Comparison of ENCODE assay signal across 8 cellular contexts in the genomic region with DNA sequence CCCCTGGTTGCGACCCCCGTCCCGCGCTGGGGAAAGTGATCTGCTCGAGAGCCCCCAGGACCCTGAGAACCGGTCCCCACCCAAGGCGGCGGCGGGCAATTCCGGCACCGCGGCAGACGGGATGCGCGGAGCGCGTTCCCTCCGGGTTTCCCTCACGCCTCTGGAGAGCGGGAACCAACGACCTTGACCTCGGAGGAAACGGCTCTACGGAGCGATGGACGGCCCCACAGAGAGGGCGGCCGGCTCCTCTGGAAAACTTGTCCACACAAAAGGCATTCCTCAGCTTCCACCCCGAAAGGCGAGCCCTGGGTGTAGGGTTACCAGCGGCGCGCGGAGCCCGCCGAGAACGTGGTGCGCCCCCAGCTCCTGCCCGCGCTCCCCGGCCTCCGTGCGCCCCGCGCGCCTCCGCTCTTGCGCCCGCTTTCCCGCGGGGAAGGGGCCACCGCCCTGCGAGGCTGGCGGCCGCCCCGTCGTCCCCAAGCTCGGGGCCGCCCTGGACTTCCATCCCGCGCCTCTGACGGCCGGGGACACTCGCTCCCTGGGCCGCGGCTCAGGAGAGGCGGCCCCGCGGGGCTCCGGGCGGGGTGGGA. TPM values are rescaled to one million over a fixed set of nuclear protein-coding genes. Genes with fewer than 3 reads are reported as not detected.
DNase-seq lines count a peak whose midpoint lies in the region; ATAC-seq and TF ChIP-seq lines count a peak whose summit lies in the region.

No MANE protein-coding gene starts in this region.

- peak overlapping the region; percentile 63 for H3K4me3 ChIP-seq in AG10803 (ENCODE audit: low read length)

- no peaks in the 10 kb centered on the region for H3K36me3 Mint-ChIP-seq in chondrocyte (ENCODE audit: low read depth)

- no peaks in the 10 kb centered on the region for H3K27me3 Mint-ChIP-seq in chondrocyte (ENCODE audit: low read depth)

- peak overlapping the region; percentile 64 for H3K27ac ChIP-seq in substantia nigra (ENCODE audit: low read depth, low read length, poor library complexity, severe bottlenecking)

- peaks cover 20% of the 10 kb centered on the region for H3K4me1 Mint-ChIP-seq in chondrocyte (ENCODE audit: low read depth)

- ATAC-seq in HG02759 (IDR thresholded peaks at IDR 0.05; ENCODE audit: unreplicated experiment): peak; percentile 24
- ATAC-seq in left lobe of liver: peak; percentile 46
- no peak for ATAC-seq in HG02623 (IDR thresholded peaks at IDR 0.05; ENCODE audit: unreplicated experiment)

- TF ChIP-seq CTCF in AG10803 (conservative IDR thresholded peaks at IDR 0.05; ENCODE audit: low read length): no peak
- TF ChIP-seq CTCF in chondrocyte (IDR thresholded peaks at IDR 0.05): no peak
- TF ChIP-seq CTCF in GM10266 (IDR thresholded peaks at IDR 0.05; ENCODE audit: control insufficient read depth, insufficient read depth, low read depth, missing control alignments): no peak

- no peaks in the 10 kb centered on the region for H3K9me3 Mint-ChIP-seq in chondrocyte (ENCODE audit: low read depth)

- DNase-seq in AG10803 (ENCODE audit: low read depth) (peak; percentile 46), chondrocyte (ENCODE audit: low spot score) (no peak), left lobe of liver (ENCODE audit: low spot score) (no peak), substantia nigra (lab: John Stamatoyannopoulos, UW) (peak in 13 of 49 donors; percentile 13 to 77 (median 35)), DMS114 treated with DMSO at 0.1 percent for 48 hours (lab: John Stamatoyannopoulos, UW; ENCODE audit: unreplicated experiment) (no peak), GM10266 (ENCODE audit: extremely low spot score) (no peak)

- H3K4me3 Mint-ChIP-seq in chondrocyte (ENCODE audit: unreplicated experiment): peak overlapping the region; percentile 73

- H3K27ac Mint-ChIP-seq in chondrocyte (ENCODE audit: unreplicated experiment): no peak overlapping the region

RNA-seq across cellular contexts. Expression of gene KIAA1614, which starts 0.4 kb away (rescaled TPM):
- 5.3 to 8.4 TPM (median 8.2 TPM) in 3 replicates for total RNA-seq in chondrocyte
- total RNA-seq in left lobe of liver: 0.13 TPM
